Comparison of ENCODE assay signal across 13 cellular contexts in the genomic region with DNA sequence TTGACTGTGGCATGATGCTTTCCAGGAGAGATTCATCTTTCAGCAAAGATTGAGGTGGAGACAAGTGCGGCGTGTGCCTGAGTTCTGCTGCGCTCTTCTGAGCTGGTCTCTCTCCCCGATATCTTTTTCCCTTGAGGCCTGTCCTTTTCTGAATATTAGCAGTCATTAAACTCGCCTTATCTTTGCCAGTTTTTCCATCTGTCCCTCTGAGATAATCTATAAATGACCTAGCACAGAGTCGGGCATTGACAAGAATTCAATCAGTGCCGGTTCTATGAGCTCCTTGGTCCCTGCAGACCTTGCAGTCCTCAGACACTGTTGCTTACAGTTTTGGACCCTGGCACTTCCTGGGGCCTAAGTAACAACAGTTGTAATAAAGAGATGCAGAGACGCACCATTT.
DNase-seq lines count a peak whose midpoint lies in the region; ATAC-seq, FAIRE-seq and TF ChIP-seq lines count a peak whose summit lies in the region.
"Had no signal": no experiment of that assay in that cellular context is flagged by ENCODE, and none has a peak within 500 bp of the region (broad histone marks: within the 10 kb centered on the region; RNA-seq: fewer than 3 reads in every experiment).

No MANE protein-coding gene starts in this region.

- no peak for FAIRE-seq in K562 (lab: Jason Lieb, UNC)
- FAIRE-seq: A549, D721Med, HepG2 had no signal

- CTCF ChIA-PET in activated naive CD4-positive, alpha-beta T cell treated with anti-CD3 and anti-CD28 coated beads, Interleukin-2, amount 10 ng/mL, durations not matched to agents 7 days and 5 days (lab: Charles Lee) = interaction anchor here (0.8 to 1.3 kb wide), 6 partner anchors 9 to 150 kb away, joined by 3 to 4 read pairs (median 3); a partner anchor contains a TSS
- CTCF ChIA-PET in CD4-positive, alpha-beta T cell (lab: Charles Lee) = interaction anchor here (1.3 kb wide), 1 partner anchor 11 kb away, joined by 3 read pairs; no protein-coding TSS in a partner anchor
- CTCF ChIA-PET in K562 (lab: Yijun Ruan, JAX; ENCODE audit: low intra/inter-chr PET ratio) = no interaction called here

- no peak overlapping the region for H3K4me3 Mint-ChIP-seq in activated naive CD4-positive, alpha-beta T cell treated with anti-CD3 and anti-CD28 coated beads, Interleukin-2, amount 10 ng/mL, durations not matched to agents 7 days and 5 days
- H3K4me3 Mint-ChIP-seq in CD4-positive, alpha-beta T cell = no peak overlapping the region
- H3K4me3 Mint-ChIP-seq in stimulated activated effector memory CD8-positive, alpha-beta T cell treated with anti-CD3 and anti-CD28 coated beads, Interleukin-12 subunit alpha, Interleukin-12 subunit beta, amount 100 ng/mL, for 72 hours = no peak overlapping the region

- no peak overlapping the region for H2AFZ ChIP-seq in K562 (ENCODE audit: low read depth, low read length)

- TF ChIP-seq POLR2A in K562 (conservative IDR thresholded peaks at IDR 0.05) = no peak

- H3K27me3 ChIP-seq in CD4-positive, alpha-beta T cell (ENCODE audit: control insufficient read depth, insufficient read depth, low read length) = no peaks in the 10 kb centered on the region
- H3K27me3 ChIP-seq in K562 (ENCODE audit: control insufficient read depth in 2 of 2, insufficient read depth in 2 of 2, low read length in 2 of 2) = peaks cover 0 to 9% of the 10 kb centered on the region in 2 experiments; a peak in 1 of 5 replicates

- peaks cover 5 to 23% of the 10 kb centered on the region in 2 donors for H3K36me3 Mint-ChIP-seq in activated naive CD4-positive, alpha-beta T cell treated with anti-CD3 and anti-CD28 coated beads, Interleukin-2, amount 50 U/mL, for 72 hours
- H3K36me3 Mint-ChIP-seq in activated naive CD4-positive, alpha-beta T cell treated with anti-CD3 and anti-CD28 coated beads, Interleukin-2, amount 10 ng/mL, durations not matched to agents 7 days and 5 days = no peaks in the 10 kb centered on the region
- H3K36me3 Mint-ChIP-seq in CD4-positive, alpha-beta T cell (ENCODE audit: low read depth) = no peaks in the 10 kb centered on the region
- H3K36me3 Mint-ChIP-seq in stimulated activated effector memory CD8-positive, alpha-beta T cell treated with anti-CD3 and anti-CD28 coated beads, Interleukin-12 subunit alpha, Interleukin-12 subunit beta, amount 100 ng/mL, for 72 hours = no peaks in the 10 kb centered on the region

- H3K4me1 ChIP-seq in K562 (replicated peaks in 1 of 2; ENCODE audit: control insufficient read depth in 2 of 2, insufficient read depth in 2 of 2, low read length in 2 of 2) = peaks cover 10 to 14% of the 10 kb centered on the region in 2 experiments
- H3K4me1 ChIP-seq: A549 had no signal

- no peak for TF ChIP-seq CTCF in CD4-positive, alpha-beta T cell (IDR thresholded peaks at IDR 0.05)
- TF ChIP-seq CTCF in K562 (IDR thresholded peaks at IDR 0.05 in 2 of 3, conservative IDR thresholded peaks at IDR 0.05 in 1 of 3; ENCODE audit: insufficient read depth in 2 of 3, low read depth in 1 of 3, low read length in 3 of 3) = no peak

- H3K9me3 ChIP-seq in CD4-positive, alpha-beta T cell (ENCODE audit: control insufficient read depth, low read length) = no peaks in the 10 kb centered on the region
- no peaks in the 10 kb centered on the region for H3K9me3 ChIP-seq in K562 (replicated peaks; ENCODE audit: control insufficient read depth, insufficient read depth, low read depth, low read length)
- H3K9me3 ChIP-seq: A549 had no signal

- H3K27ac Mint-ChIP-seq in activated naive CD4-positive, alpha-beta T cell treated with anti-CD3 and anti-CD28 coated beads, Interleukin-2, amount 50 U/mL, for 72 hours = peak overlapping the region; percentile 27 to 30
- no peak overlapping the region for H3K27ac Mint-ChIP-seq in activated naive CD4-positive, alpha-beta T cell treated with anti-CD3 and anti-CD28 coated beads, Interleukin-2, amount 10 ng/mL, durations not matched to agents 7 days and 5 days
- peak overlapping the region; percentile 92 for H3K27ac Mint-ChIP-seq in CD4-positive, alpha-beta T cell
- peak overlapping the region; percentile 26 for H3K27ac Mint-ChIP-seq in stimulated activated effector memory CD8-positive, alpha-beta T cell treated with anti-CD3 and anti-CD28 coated beads, Interleukin-12 subunit alpha, Interleukin-12 subunit beta, amount 100 ng/mL, for 72 hours

- H3K36me3 ChIP-seq in K562 (ENCODE audit: control insufficient read depth, insufficient read depth, low read length) = no peaks in the 10 kb centered on the region

- no peak overlapping the region for H3K27ac ChIP-seq in CD4-positive, alpha-beta T cell (ENCODE audit: low read depth, low read length)
- H3K27ac ChIP-seq in K562 (ENCODE audit: extremely low read depth, low read depth, low read length) = no peak overlapping the region
- H3K27ac ChIP-seq: A549 had no signal

- peaks cover 0 to 7% of the 10 kb centered on the region in 2 donors for H3K9me3 Mint-ChIP-seq in activated naive CD4-positive, alpha-beta T cell treated with anti-CD3 and anti-CD28 coated beads, Interleukin-2, amount 50 U/mL, for 72 hours
- H3K9me3 Mint-ChIP-seq in activated naive CD4-positive, alpha-beta T cell treated with anti-CD3 and anti-CD28 coated beads, Interleukin-2, amount 10 ng/mL, durations not matched to agents 7 days and 5 days = peaks cover 4% of the 10 kb centered on the region
- no peaks in the 10 kb centered on the region for H3K9me3 Mint-ChIP-seq in CD4-positive, alpha-beta T cell
- no peaks in the 10 kb centered on the region for H3K9me3 Mint-ChIP-seq in stimulated activated effector memory CD8-positive, alpha-beta T cell treated with anti-CD3 and anti-CD28 coated beads, Interleukin-12 subunit alpha, Interleukin-12 subunit beta, amount 100 ng/mL, for 72 hours

- BruUV-seq in K562 (replicated peaks; lab: Mats Ljungman, UMichigan) = no TSS peak

- no peaks in the 10 kb centered on the region for H3K79me2 ChIP-seq in K562 (ENCODE audit: control insufficient read depth, insufficient read depth, low read length)

- TF ChIP-seq EP300 in K562 (IDR thresholded peaks at IDR 0.05; ENCODE audit: low read length) = no peak

- no peak overlapping the region for H3K4me2 ChIP-seq in K562 (ENCODE audit: insufficient read depth, low read length)
- H3K4me2 ChIP-seq: A549 had no signal

- H3K4me3 ChIP-seq in K562 = no peak overlapping the region
- H3K4me3 ChIP-seq: A549 had no signal

- H3K27me3 Mint-ChIP-seq in activated naive CD4-positive, alpha-beta T cell treated with anti-CD3 and anti-CD28 coated beads, Interleukin-2, amount 10 ng/mL, durations not matched to agents 7 days and 5 days = peaks cover 3% of the 10 kb centered on the region
- H3K27me3 Mint-ChIP-seq in CD4-positive, alpha-beta T cell = no peaks in the 10 kb centered on the region

- intact Hi-C loops in CD4-positive, alpha-beta T cell (cut with DNase I, micrococcal nuclease) = no loop called here
- intact Hi-C loops in K562 (cut with micrococcal nuclease) = no loop called here

- no peak for ATAC-seq in activated naive CD4-positive, alpha-beta T cell treated with anti-CD3 and anti-CD28 coated beads, Interleukin-2, amount 50 U/mL, for 72 hours
- ATAC-seq in CD4-positive, alpha-beta T cell (ENCODE audit: poor library complexity) = no peak
- ATAC-seq in K562 (no peak), GM19351 (IDR thresholded peaks at IDR 0.05; ENCODE audit: unreplicated experiment) (no peak)
- no peak for ATAC-seq in stimulated activated effector memory CD8-positive, alpha-beta T cell treated with anti-CD3 and anti-CD28 coated beads, Interleukin-12 subunit alpha, Interleukin-12 subunit beta, amount 100 ng/mL, for 72 hours
- ATAC-seq: A549, HepG2, Panc1 had no signal

- POLR2A ChIA-PET in CD4-positive, alpha-beta T cell (lab: Charles Lee) = interaction anchor here (0.8 to 2.5 kb wide), 6 partner anchors 8 to 144 kb away, joined by 3 to 11 read pairs (median 3); no protein-coding TSS in a partner anchor
- POLR2A ChIA-PET in K562 (lab: Yijun Ruan, JAX) = interaction anchor here (2.6 kb wide), 1 partner anchor 12 kb away, joined by 10 read pairs; no protein-coding TSS in a partner anchor

- H3K4me1 Mint-ChIP-seq in activated naive CD4-positive, alpha-beta T cell treated with anti-CD3 and anti-CD28 coated beads, Interleukin-2, amount 10 ng/mL, durations not matched to agents 7 days and 5 days = peaks cover 86% of the 10 kb centered on the region
- peaks cover 84% of the 10 kb centered on the region for H3K4me1 Mint-ChIP-seq in CD4-positive, alpha-beta T cell (ENCODE audit: low read depth)
- H3K4me1 Mint-ChIP-seq in stimulated activated effector memory CD8-positive, alpha-beta T cell treated with anti-CD3 and anti-CD28 coated beads, Interleukin-12 subunit alpha, Interleukin-12 subunit beta, amount 100 ng/mL, for 72 hours = peaks cover 59% of the 10 kb centered on the region

- no peaks in the 10 kb centered on the region for H3K9me1 ChIP-seq in K562 (ENCODE audit: control insufficient read depth, insufficient read depth, low read length)

- H4K20me1 ChIP-seq in K562 (replicated peaks; ENCODE audit: control insufficient read depth, insufficient read depth, low read length) = no peaks in the 10 kb centered on the region

- no peak for TF ChIP-seq RAD21 in K562 (CRISPR knock-in tag; conservative IDR thresholded peaks at IDR 0.05 in 1 of 2, IDR thresholded peaks at IDR 0.05 in 1 of 2)

- in situ Hi-C loops in K562 (cut with MboI) = no loop called here

- no peak for DNase-seq in activated naive CD4-positive, alpha-beta T cell treated with anti-CD3 and anti-CD28 coated beads, Interleukin-2, amount 50 U/mL, for 72 hours (ENCODE audit: low spot score in 2 of 2)
- no peak for DNase-seq in activated naive CD4-positive, alpha-beta T cell treated with anti-CD3 and anti-CD28 coated beads, Interleukin-2, amount 10 ng/mL, durations not matched to agents 7 days and 5 days
- DNase-seq in CD4-positive, alpha-beta T cell = no peak
- DNase-seq in K562 (ENCODE audit: extremely low read depth in 1 of 4, low spot score in 3 of 4) (no peak), medulla oblongata (ENCODE audit: extremely low spot score) (no peak)
- no peak for DNase-seq in stimulated activated effector memory CD8-positive, alpha-beta T cell treated with anti-CD3 and anti-CD28 coated beads, Interleukin-12 subunit alpha, Interleukin-12 subunit beta, amount 100 ng/mL, for 72 hours (ENCODE audit: low spot score in 2 of 2)
- DNase-seq: KG1, NCI-H1694 treated with DMSO at 0.1 percent for 48 hours had no signal

- 8% methylated on average over 8 of the region's 8 CpGs for WGBS in K562 (ENCODE audit: insufficient coverage, low coverage, missing lambda C conversion rate)

- H3K9ac ChIP-seq in K562 (ENCODE audit: insufficient read depth in 1 of 2, low read depth in 2 of 2, low read length in 2 of 2) = peak overlapping the region in 1 of 2 experiments; percentile 23; a peak in 1 of 4 replicates

TF ChIP-seq in K562, 482 proteins besides CTCF, POLR2A, EP300 and RAD21 (continues in another document):
- TF ChIP-seq TAL1 (IDR thresholded peaks at IDR 0.05) = peak; percentile 51
- 0 out of 2 replicates have a peak, but pooled peaks have one; percentile 19 for TF ChIP-seq CBFA2T2 (conservative IDR thresholded peaks at IDR 0.05)
- peak in 1 of 2 experiments; percentile 59; a peak in 1 of 4 replicates for TF ChIP-seq RCOR1 (IDR thresholded peaks at IDR 0.05; ENCODE audit: borderline replicate concordance in 1 of 2, low read depth in 2 of 2, low read length in 2 of 2)
- TF ChIP-seq HNRNPLL (IDR thresholded peaks at IDR 0.05; ENCODE audit: low read depth, low read length, poor library complexity, severe bottlenecking) = no peak
- TF ChIP-seq TCF3 (CRISPR knock-in tag; IDR thresholded peaks at IDR 0.05) = peak; percentile 43
- peak; percentile 54 for TF ChIP-seq CBFA2T3 (IDR thresholded peaks at IDR 0.05)
